In genomic region chr6:110509617-110510231, GRCh38 we compare ENCODE assay signal across 1 cellular context.
TF ChIP-seq lines count a peak whose summit lies in the region.

No MANE protein-coding gene starts in this region.

TF ChIP-seq in HEK293, 187 proteins besides CTCF, POLR2A, EP300 and RAD21 (continued from another document):
- TF ChIP-seq ZNF211 (tag by site-specific recombination; IDR thresholded peaks at IDR 0.05; ENCODE audit: low read depth) (no peak), ZNF2 (tag by site-specific recombination; IDR thresholded peaks at IDR 0.05) (no peak), ZNF239 (tag by site-specific recombination; IDR thresholded peaks at IDR 0.05) (no peak), ZNF501 (tag by site-specific recombination; IDR thresholded peaks at IDR 0.05) (no peak), TCF7L2 (IDR thresholded peaks at IDR 0.05; ENCODE audit: borderline replicate concordance, low read depth, low read length) (no peak), ZNF18 (tag by site-specific recombination; IDR thresholded peaks at IDR 0.05) (no peak), ZFP69B (tag by site-specific recombination; IDR thresholded peaks at IDR 0.05) (no peak), ZIC2 (tag by site-specific recombination; IDR thresholded peaks at IDR 0.05) (no peak), ZBTB26 (tag by site-specific recombination; optimal IDR thresholded peaks at IDR 0.05) (no peak), ZNF155 (tag by site-specific recombination; IDR thresholded peaks at IDR 0.05) (no peak), RBAK (tag by site-specific recombination; IDR thresholded peaks at IDR 0.05) (no peak), ZNF629 (tag by site-specific recombination; IDR thresholded peaks at IDR 0.05) (peak; percentile 57), ZNF529 (tag by site-specific recombination; IDR thresholded peaks at IDR 0.05; ENCODE audit: insufficient replicate concordance) (no peak), ZNF133 (tag by site-specific recombination; IDR thresholded peaks at IDR 0.05) (no peak), HOXA7 (CRISPR knock-in tag; IDR thresholded peaks at IDR 0.05; ENCODE audit: borderline replicate concordance) (no peak), HIC1 (tag by site-specific recombination; IDR thresholded peaks at IDR 0.05) (0 out of 2 replicates have a peak, but pooled peaks have one; percentile 27), ZNF138 (tag by site-specific recombination; IDR thresholded peaks at IDR 0.05; ENCODE audit: borderline replicate concordance) (no peak), HOXC10 (CRISPR knock-in tag; IDR thresholded peaks at IDR 0.05) (no peak), ZNF610 (tag by site-specific recombination; IDR thresholded peaks at IDR 0.05; ENCODE audit: borderline replicate concordance) (no peak), ZNF626 (tag by site-specific recombination; IDR thresholded peaks at IDR 0.05) (no peak), BCL11B (tag by site-specific recombination; IDR thresholded peaks at IDR 0.05; ENCODE audit: low read depth) (no peak)
